In genomic region chr17:76867578-76868175, GRCh38 we compare ENCODE assay signal across 8 cellular contexts. TPM values are rescaled to one million over a fixed set of nuclear protein-coding genes. Genes with fewer than 3 reads are reported as not detected.
A peak's percentile ranks its signal among the peaks of the same experiment; 100 is the strongest.
DNase-seq lines count a peak whose midpoint lies in the region; ATAC-seq and TF ChIP-seq lines count a peak whose summit lies in the region.

No MANE protein-coding gene starts in this region.

- H3K4me2 ChIP-seq in fibroblast of lung (ENCODE audit: extremely low read depth, insufficient read depth, low read length) = peak overlapping the region; percentile 32

- no peak for TF ChIP-seq CTCF in fibroblast of lung (conservative IDR thresholded peaks at IDR 0.05 in 1 of 2, IDR thresholded peaks at IDR 0.05 in 1 of 2; ENCODE audit: low read depth in 1 of 2, low read length in 2 of 2)

- no peak overlapping the region for H3K9ac ChIP-seq in fibroblast of lung (ENCODE audit: insufficient read depth, low read length)

- H3K9me3 ChIP-seq in SJSA1 (replicated peaks) (no peaks in the 10 kb centered on the region; the same call in 1 of the 2 replicates), fibroblast of lung (ENCODE audit: control insufficient read depth, insufficient read depth, low read depth, low read length) (no peaks in the 10 kb centered on the region)
- H3K9me3 ChIP-seq in effector memory CD4-positive, alpha-beta T cell (ENCODE audit: control insufficient read depth, low read length) = no peaks in the 10 kb centered on the region

- H3K27ac Mint-ChIP-seq in T-helper 1 cell treated with Interleukin-12 subunit alpha and Interleukin-12 subunit beta and Interleukin-4 antibody, amounts not matched to agents 30 μg/mL and 1 μg/mL, for 36 hours = peak overlapping the region; percentile 47

- H3K4me3 Mint-ChIP-seq in T-helper 1 cell treated with Interleukin-12 subunit alpha and Interleukin-12 subunit beta and Interleukin-4 antibody, amounts not matched to agents 30 μg/mL and 1 μg/mL, for 36 hours = peak overlapping the region; percentile 81

- H3K27ac ChIP-seq in SJSA1 = peak overlapping the region; percentile 47
- no peak overlapping the region for H3K27ac ChIP-seq in fibroblast of lung (ENCODE audit: insufficient read depth, low read length)
- H3K27ac ChIP-seq in effector memory CD4-positive, alpha-beta T cell (ENCODE audit: insufficient read depth, low read length, poor library complexity, severe bottlenecking) = no peak overlapping the region

- H3K27me3 Mint-ChIP-seq in T-helper 1 cell treated with Interleukin-12 subunit alpha and Interleukin-12 subunit beta and Interleukin-4 antibody, amounts not matched to agents 30 μg/mL and 1 μg/mL, for 36 hours (ENCODE audit: low read depth) = peaks cover 34% of the 10 kb centered on the region

- H3K36me3 ChIP-seq in SJSA1 (0 out of 2 replicates have a peak, but pooled peaks cover 8% of the 10 kb centered on the region), fibroblast of lung (ENCODE audit: control insufficient read depth, insufficient read depth, low read length) (no peaks in the 10 kb centered on the region)
- no peaks in the 10 kb centered on the region for H3K36me3 ChIP-seq in effector memory CD4-positive, alpha-beta T cell (ENCODE audit: control insufficient read depth, insufficient read depth, low read length)

- peak overlapping the region; percentile 67 for H2AFZ ChIP-seq in fibroblast of lung (ENCODE audit: low read length)

- no peak for DNase-seq in T-helper 1 cell
- peak in 1 of 2 experiments; percentile 78 for DNase-seq in SJSA1 (ENCODE audit: low read depth in 1 of 2, low spot score in 2 of 2)
- DNase-seq in fibroblast of lung (ENCODE audit: low read depth in 2 of 2) = peak; percentile 48 to 64
- DNase-seq in skeletal muscle cell (ENCODE audit: low read depth) = peak; percentile 28
- no peak for DNase-seq in effector memory CD4-positive, alpha-beta T cell
- DNase-seq in DMS 273 (lab: John Stamatoyannopoulos, UW; ENCODE audit: unreplicated experiment) = no peak

- H3K36me3 Mint-ChIP-seq in T-helper 1 cell treated with Interleukin-12 subunit alpha and Interleukin-12 subunit beta and Interleukin-4 antibody, amounts not matched to agents 30 μg/mL and 1 μg/mL, for 36 hours (ENCODE audit: low read depth) = no peaks in the 10 kb centered on the region

- H3K27me3 ChIP-seq in SJSA1 (replicated peaks) (no peaks in the 10 kb centered on the region), fibroblast of lung (ENCODE audit: control insufficient read depth, insufficient read depth, low read length) (peaks cover 19% of the 10 kb centered on the region)
- peaks cover 16% of the 10 kb centered on the region for H3K27me3 ChIP-seq in effector memory CD4-positive, alpha-beta T cell (replicated peaks; ENCODE audit: control insufficient read depth, insufficient read depth, low read length, poor library complexity, severe bottlenecking)

- H3K4me1 Mint-ChIP-seq in T-helper 1 cell treated with Interleukin-12 subunit alpha and Interleukin-12 subunit beta and Interleukin-4 antibody, amounts not matched to agents 30 μg/mL and 1 μg/mL, for 36 hours (ENCODE audit: low read depth) = peaks cover 10% of the 10 kb centered on the region

- H3K79me2 ChIP-seq in fibroblast of lung (ENCODE audit: control insufficient read depth, insufficient read depth, low read length) = no peaks in the 10 kb centered on the region

- no peaks in the 10 kb centered on the region for H4K20me1 ChIP-seq in fibroblast of lung (ENCODE audit: control insufficient read depth, extremely low read depth, insufficient read depth, low read length)

- no peaks in the 10 kb centered on the region for H3K9me3 Mint-ChIP-seq in T-helper 1 cell treated with Interleukin-12 subunit alpha and Interleukin-12 subunit beta and Interleukin-4 antibody, amounts not matched to agents 30 μg/mL and 1 μg/mL, for 36 hours

- H3K4me3 ChIP-seq in SJSA1 (peak overlapping the region; percentile 82), fibroblast of lung (replicated peaks in 1 of 4; ENCODE audit: control extremely low read depth in 1 of 4, insufficient read depth in 1 of 4, low read depth in 3 of 4, low read length in 4 of 4) (no peak overlapping the region), skeletal muscle cell (ENCODE audit: low read depth, low read length) (peak overlapping the region; percentile 18)
- no peak overlapping the region for H3K4me3 ChIP-seq in effector memory CD4-positive, alpha-beta T cell (ENCODE audit: insufficient read depth, low read depth, low read length, poor library complexity, severe bottlenecking)

- no peak for ATAC-seq in HG03025 (IDR thresholded peaks at IDR 0.05; ENCODE audit: low FRiP score, unreplicated experiment)

- H3K4me1 ChIP-seq in SJSA1 (replicated peaks) (peaks cover 61% of the 10 kb centered on the region), fibroblast of lung (ENCODE audit: control insufficient read depth, extremely low read depth, insufficient read depth, low read length) (peaks cover 18% of the 10 kb centered on the region)
- H3K4me1 ChIP-seq in effector memory CD4-positive, alpha-beta T cell (ENCODE audit: control insufficient read depth, insufficient read depth, low read length, poor library complexity, severe bottlenecking) = peaks cover 14% of the 10 kb centered on the region

RNA-seq across cellular contexts. Expression of gene MGAT5B, which starts 0.5 kb away (rescaled TPM):
- total RNA-seq in SJSA1 (2014; rRNA removed; shearing (Covaris generic)) = 14.4 and 15.0 TPM in 2 replicates
- 0.17 and 0.26 TPM in 2 replicates for total RNA-seq in fibroblast of lung
- polyA plus RNA-seq in fibroblast of lung = 0.09 and 0.35 TPM in 2 replicates
- polyA plus RNA-seq in fibroblast of lung (2012) = 0.08 and 0.99 TPM in 2 replicates
- 0.16 and 3.2 TPM in 2 replicates for polyA minus RNA-seq in fibroblast of lung (ENCODE audit: low replicate concordance)

Comparison
In these comparisons a context has a peak if more than half of its experiments do, and no peak if none do; other contexts are left out.
1. DNase-seq: peak in fibroblast of lung (2 of 2) and skeletal muscle cell (single experiment); none in T-helper 1 cell (0 of 5), effector memory CD4-positive, alpha-beta T cell (0 of 3) and DMS 273 (single experiment).
2. H3K4me3 ChIP-seq: peak in SJSA1 (single experiment) and skeletal muscle cell (single experiment); none in fibroblast of lung (0 of 4) and effector memory CD4-positive, alpha-beta T cell (single experiment).
3. RNA of gene MGAT5B, which starts 0.5 kb away (total RNA-seq): 14.4 to 15.0 TPM in SJSA1; 0.17 to 0.26 TPM in fibroblast of lung; every median in the first group is over 10 times any median in the second.